Comparison of ENCODE assay signal across 1 cellular context in the genomic region with DNA sequence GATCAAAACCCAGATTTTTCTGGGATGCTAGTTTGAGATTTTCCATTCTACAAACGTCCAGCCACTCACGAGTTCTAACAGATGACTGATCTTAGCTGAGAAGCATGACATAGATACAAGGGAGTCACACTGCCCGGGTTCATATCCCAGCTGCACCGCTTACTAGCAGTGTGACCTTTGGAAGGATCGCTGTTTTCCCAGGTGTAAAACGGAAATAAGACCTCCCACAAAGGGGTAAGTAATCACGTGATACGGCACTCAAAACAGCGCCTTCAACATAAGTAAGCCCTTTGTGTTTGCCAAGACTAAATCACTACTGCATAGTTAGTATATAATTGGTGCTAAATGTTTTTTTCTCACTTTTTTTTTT.
TF ChIP-seq lines count a peak whose summit lies in the region.

No MANE protein-coding gene starts in this region.

TF ChIP-seq in GM23338, 12 proteins besides CTCF, POLR2A, EP300 and RAD21 (continued from another document):
- TF ChIP-seq, protein P1, sequence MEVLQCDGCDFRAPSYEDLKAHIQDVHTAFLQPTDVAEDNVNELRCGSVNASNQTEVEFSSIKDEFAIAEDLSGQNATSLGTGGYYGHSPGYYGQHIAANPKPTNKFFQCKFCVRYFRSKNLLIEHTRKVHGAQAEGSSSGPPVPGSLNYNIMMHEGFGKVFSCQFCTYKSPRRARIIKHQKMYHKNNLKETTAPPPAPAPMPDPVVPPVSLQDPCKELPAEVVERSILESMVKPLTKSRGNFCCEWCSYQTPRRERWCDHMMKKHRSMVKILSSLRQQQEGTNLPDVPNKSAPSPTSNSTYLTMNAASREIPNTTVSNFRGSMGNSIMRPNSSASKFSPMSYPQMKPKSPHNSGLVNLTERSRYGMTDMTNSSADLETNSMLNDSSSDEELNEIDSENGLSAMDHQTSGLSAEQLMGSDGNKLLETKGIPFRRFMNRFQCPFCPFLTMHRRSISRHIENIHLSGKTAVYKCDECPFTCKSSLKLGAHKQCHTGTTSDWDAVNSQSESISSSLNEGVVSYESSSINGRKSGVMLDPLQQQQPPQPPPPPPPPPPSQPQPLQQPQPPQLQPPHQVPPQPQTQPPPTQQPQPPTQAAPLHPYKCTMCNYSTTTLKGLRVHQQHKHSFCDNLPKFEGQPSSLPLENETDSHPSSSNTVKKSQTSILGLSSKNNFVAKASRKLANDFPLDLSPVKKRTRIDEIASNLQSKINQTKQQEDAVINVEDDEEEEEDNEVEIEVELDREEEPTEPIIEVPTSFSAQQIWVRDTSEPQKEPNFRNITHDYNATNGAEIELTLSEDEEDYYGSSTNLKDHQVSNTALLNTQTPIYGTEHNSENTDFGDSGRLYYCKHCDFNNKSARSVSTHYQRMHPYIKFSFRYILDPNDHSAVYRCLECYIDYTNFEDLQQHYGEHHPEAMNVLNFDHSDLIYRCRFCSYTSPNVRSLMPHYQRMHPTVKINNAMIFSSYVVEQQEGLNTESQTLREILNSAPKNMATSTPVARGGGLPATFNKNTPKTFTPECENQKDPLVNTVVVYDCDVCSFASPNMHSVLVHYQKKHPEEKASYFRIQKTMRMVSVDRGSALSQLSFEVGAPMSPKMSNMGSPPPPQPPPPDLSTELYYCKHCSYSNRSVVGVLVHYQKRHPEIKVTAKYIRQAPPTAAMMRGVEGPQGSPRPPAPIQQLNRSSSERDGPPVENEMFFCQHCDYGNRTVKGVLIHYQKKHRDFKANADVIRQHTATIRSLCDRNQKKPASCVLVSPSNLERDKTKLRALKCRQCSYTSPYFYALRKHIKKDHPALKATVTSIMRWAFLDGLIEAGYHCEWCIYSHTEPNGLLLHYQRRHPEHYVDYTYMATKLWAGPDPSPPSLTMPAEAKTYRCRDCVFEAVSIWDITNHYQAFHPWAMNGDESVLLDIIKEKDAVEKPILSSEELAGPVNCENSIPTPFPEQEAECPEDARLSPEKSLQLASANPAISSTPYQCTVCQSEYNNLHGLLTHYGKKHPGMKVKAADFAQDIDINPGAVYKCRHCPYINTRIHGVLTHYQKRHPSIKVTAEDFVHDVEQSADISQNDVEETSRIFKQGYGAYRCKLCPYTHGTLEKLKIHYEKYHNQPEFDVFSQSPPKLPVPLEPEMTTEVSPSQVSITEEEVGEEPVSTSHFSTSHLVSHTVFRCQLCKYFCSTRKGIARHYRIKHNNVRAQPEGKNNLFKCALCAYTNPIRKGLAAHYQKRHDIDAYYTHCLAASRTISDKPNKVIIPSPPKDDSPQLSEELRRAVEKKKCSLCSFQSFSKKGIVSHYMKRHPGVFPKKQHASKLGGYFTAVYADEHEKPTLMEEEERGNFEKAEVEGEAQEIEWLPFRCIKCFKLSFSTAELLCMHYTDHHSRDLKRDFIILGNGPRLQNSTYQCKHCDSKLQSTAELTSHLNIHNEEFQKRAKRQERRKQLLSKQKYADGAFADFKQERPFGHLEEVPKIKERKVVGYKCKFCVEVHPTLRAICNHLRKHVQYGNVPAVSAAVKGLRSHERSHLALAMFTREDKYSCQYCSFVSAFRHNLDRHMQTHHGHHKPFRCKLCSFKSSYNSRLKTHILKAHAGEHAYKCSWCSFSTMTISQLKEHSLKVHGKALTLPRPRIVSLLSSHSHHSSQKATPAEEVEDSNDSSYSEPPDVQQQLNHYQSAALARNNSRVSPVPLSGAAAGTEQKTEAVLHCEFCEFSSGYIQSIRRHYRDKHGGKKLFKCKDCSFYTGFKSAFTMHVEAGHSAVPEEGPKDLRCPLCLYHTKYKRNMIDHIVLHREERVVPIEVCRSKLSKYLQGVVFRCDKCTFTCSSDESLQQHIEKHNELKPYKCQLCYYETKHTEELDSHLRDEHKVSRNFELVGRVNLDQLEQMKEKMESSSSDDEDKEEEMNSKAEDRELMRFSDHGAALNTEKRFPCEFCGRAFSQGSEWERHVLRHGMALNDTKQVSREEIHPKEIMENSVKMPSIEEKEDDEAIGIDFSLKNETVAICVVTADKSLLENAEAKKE (CRISPR knock-in tag; IDR thresholded peaks at IDR 0.05) = no peak
- TF ChIP-seq EZH2phosphoT487 (IDR thresholded peaks at IDR 0.05; ENCODE audit: unreplicated experiment) (no peak), ZNF331 (CRISPR knock-in tag; IDR thresholded peaks at IDR 0.05; ENCODE audit: low read depth) (no peak), STAT1 (IDR thresholded peaks at IDR 0.05; ENCODE audit: unreplicated experiment) (no peak), ZNF114 (CRISPR knock-in tag; IDR thresholded peaks at IDR 0.05) (no peak), POLR2AphosphoS5 (IDR thresholded peaks at IDR 0.05; ENCODE audit: low read depth) (no peak), JUNB (IDR thresholded peaks at IDR 0.05; ENCODE audit: unreplicated experiment) (no peak), CREB1 (CRISPR knock-in tag; IDR thresholded peaks at IDR 0.05; ENCODE audit: low read depth) (no peak), NANOG (IDR thresholded peaks at IDR 0.05; ENCODE audit: borderline replicate concordance) (no peak)
- TF ChIP-seq, protein P2, sequence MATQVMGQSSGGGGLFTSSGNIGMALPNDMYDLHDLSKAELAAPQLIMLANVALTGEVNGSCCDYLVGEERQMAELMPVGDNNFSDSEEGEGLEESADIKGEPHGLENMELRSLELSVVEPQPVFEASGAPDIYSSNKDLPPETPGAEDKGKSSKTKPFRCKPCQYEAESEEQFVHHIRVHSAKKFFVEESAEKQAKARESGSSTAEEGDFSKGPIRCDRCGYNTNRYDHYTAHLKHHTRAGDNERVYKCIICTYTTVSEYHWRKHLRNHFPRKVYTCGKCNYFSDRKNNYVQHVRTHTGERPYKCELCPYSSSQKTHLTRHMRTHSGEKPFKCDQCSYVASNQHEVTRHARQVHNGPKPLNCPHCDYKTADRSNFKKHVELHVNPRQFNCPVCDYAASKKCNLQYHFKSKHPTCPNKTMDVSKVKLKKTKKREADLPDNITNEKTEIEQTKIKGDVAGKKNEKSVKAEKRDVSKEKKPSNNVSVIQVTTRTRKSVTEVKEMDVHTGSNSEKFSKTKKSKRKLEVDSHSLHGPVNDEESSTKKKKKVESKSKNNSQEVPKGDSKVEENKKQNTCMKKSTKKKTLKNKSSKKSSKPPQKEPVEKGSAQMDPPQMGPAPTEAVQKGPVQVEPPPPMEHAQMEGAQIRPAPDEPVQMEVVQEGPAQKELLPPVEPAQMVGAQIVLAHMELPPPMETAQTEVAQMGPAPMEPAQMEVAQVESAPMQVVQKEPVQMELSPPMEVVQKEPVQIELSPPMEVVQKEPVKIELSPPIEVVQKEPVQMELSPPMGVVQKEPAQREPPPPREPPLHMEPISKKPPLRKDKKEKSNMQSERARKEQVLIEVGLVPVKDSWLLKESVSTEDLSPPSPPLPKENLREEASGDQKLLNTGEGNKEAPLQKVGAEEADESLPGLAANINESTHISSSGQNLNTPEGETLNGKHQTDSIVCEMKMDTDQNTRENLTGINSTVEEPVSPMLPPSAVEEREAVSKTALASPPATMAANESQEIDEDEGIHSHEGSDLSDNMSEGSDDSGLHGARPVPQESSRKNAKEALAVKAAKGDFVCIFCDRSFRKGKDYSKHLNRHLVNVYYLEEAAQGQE (IDR thresholded peaks at IDR 0.05; ENCODE audit: unreplicated experiment) = no peak
- TF ChIP-seq, protein P3, sequence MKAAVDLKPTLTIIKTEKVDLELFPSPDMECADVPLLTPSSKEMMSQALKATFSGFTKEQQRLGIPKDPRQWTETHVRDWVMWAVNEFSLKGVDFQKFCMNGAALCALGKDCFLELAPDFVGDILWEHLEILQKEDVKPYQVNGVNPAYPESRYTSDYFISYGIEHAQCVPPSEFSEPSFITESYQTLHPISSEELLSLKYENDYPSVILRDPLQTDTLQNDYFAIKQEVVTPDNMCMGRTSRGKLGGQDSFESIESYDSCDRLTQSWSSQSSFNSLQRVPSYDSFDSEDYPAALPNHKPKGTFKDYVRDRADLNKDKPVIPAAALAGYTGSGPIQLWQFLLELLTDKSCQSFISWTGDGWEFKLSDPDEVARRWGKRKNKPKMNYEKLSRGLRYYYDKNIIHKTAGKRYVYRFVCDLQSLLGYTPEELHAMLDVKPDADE (IDR thresholded peaks at IDR 0.05) = no peak
